ENCODE assay signal across 35 cellular contexts in genomic region chr4:28232376-28232775, GRCh38.
"Had no signal": no experiment of that assay in that cellular context is flagged by ENCODE, and none has a peak within 500 bp of the region (broad histone marks: within the 10 kb centered on the region; RNA-seq: fewer than 3 reads in every experiment).

No MANE protein-coding gene starts in this region.

- H3K4me1 Mint-ChIP-seq: activated CD4-positive, alpha-beta T cell treated with anti-CD3 and anti-CD28 coated beads for 36 hours; activated CD4-positive, alpha-beta T cell treated with anti-CD3 and anti-CD28 coated beads, Interleukin-2, amount 10 ng/mL, durations not matched to agents 24 days and 14 days; activated CD8-positive, alpha-beta memory T cell treated with anti-CD3 and anti-CD28 coated beads, Interleukin-2, amount 10 ng/mL, durations not matched to agents 7 days and 5 days; activated naive CD4-positive, alpha-beta T cell treated with anti-CD3 and anti-CD28 coated beads, Interleukin-2, amount 50 U/mL, for 24 hours; activated naive CD8-positive, alpha-beta T cell treated with anti-CD3 and anti-CD28 coated beads for 36 hours; activated naive CD8-positive, alpha-beta T cell treated with anti-CD3 and anti-CD28 coated beads, Interleukin-2, amount 50 U/mL, for 24 hours had no signal

- H3K4me1 ChIP-seq: adrenal gland, ascending aorta, colonic mucosa, esophagus muscularis mucosa, gastrocnemius medialis, heart left ventricle had no signal

- H3K27me3 ChIP-seq: adrenal gland, ascending aorta, brain microvascular endothelial cell, cardiac muscle cell, colonic mucosa, esophagus muscularis mucosa, foreskin keratinocyte, gastrocnemius medialis, heart left ventricle had no signal

- H3K4me3 ChIP-seq: adrenal gland, ascending aorta, cardiac muscle cell, colonic mucosa, esophagus muscularis mucosa, gastrocnemius medialis, heart left ventricle had no signal

- H3K9me3 Mint-ChIP-seq: activated CD4-positive, alpha-beta memory T cell treated with anti-CD3 and anti-CD28 coated beads for 36 hours; activated naive CD4-positive, alpha-beta T cell treated with anti-CD3 and anti-CD28 coated beads for 36 hours; activated naive CD4-positive, alpha-beta T cell treated with anti-CD3 and anti-CD28 coated beads, Interleukin-2, amount 50 U/mL, for 24 hours; activated T-helper 1 cell treated with anti-CD3 and anti-CD28 coated beads, Interleukin-12 subunit alpha, Interleukin-12 subunit beta, Interleukin-2, Interleukin-4 antibody, amounts not matched to agents 30 ng/mL and 10 ng/mL and 1 ng/mL, durations not matched to agents 14 hours and 24 hours and 36 hours had no signal

- FAIRE-seq: endometrium, endothelial cell of umbilical vein had no signal

- H3K9me3 ChIP-seq: adrenal gland, ascending aorta, colonic mucosa, esophagus muscularis mucosa, gastrocnemius medialis, heart left ventricle had no signal

- H3K27me3 Mint-ChIP-seq: activated CD4-positive, alpha-beta memory T cell treated with anti-CD3 and anti-CD28 coated beads for 36 hours; activated CD4-positive, alpha-beta T cell treated with anti-CD3 and anti-CD28 coated beads for 36 hours; activated CD4-positive, alpha-beta T cell treated with anti-CD3 and anti-CD28 coated beads, Interleukin-2, amount 10 ng/mL, durations not matched to agents 24 days and 14 days; activated CD8-positive, alpha-beta memory T cell treated with anti-CD3 and anti-CD28 coated beads, Interleukin-2, amount 10 ng/mL, durations not matched to agents 7 days and 5 days; activated naive CD4-positive, alpha-beta T cell treated with anti-CD3 and anti-CD28 coated beads, Interleukin-2, amount 50 U/mL, for 24 hours; activated naive CD8-positive, alpha-beta T cell treated with anti-CD3 and anti-CD28 coated beads for 36 hours; activated naive CD8-positive, alpha-beta T cell treated with anti-CD3 and anti-CD28 coated beads, Interleukin-2, amount 50 U/mL, for 24 hours had no signal

- H3K36me3 Mint-ChIP-seq: activated CD4-positive, alpha-beta memory T cell treated with anti-CD3 and anti-CD28 coated beads for 36 hours; activated CD8-positive, alpha-beta memory T cell treated with anti-CD3 and anti-CD28 coated beads, Interleukin-2, amount 10 ng/mL, durations not matched to agents 7 days and 5 days; activated naive CD4-positive, alpha-beta T cell treated with anti-CD3 and anti-CD28 coated beads, Interleukin-2, amount 50 U/mL, for 24 hours; activated naive CD8-positive, alpha-beta T cell treated with anti-CD3 and anti-CD28 coated beads for 36 hours had no signal

- DNase-seq: activated CD4-positive, alpha-beta memory T cell treated with anti-CD3 and anti-CD28 coated beads for 36 hours; activated CD4-positive, alpha-beta T cell treated with anti-CD3 and anti-CD28 coated beads for 36 hours; activated CD4-positive, alpha-beta T cell treated with anti-CD3 and anti-CD28 coated beads, Interleukin-2, amount 10 ng/mL, durations not matched to agents 24 days and 14 days; activated CD4-positive, CD25-positive, alpha-beta regulatory T cell; activated CD4-positive, CD25-positive, alpha-beta regulatory T cell treated with anti-CD3 and anti-CD28 coated beads, Interleukin-2, amount 50 U/mL, for 72 hours; activated CD8-positive, alpha-beta memory T cell treated with anti-CD3 and anti-CD28 coated beads, Interleukin-2, amount 10 ng/mL, durations not matched to agents 7 days and 5 days; activated CD8-positive, alpha-beta memory T cell treated with anti-CD3 and anti-CD28 coated beads, Interleukin-2, amount 50 U/mL, for 4 hours; activated CD8-positive, alpha-beta T cell treated with anti-CD3 and anti-CD28 coated beads, Interleukin-2, amount 10 ng/mL, durations not matched to agents 7 days and 5 days; activated effector memory CD4-positive, alpha-beta T cell treated with anti-CD3 and anti-CD28 coated beads, Interleukin-2, amount 50 U/mL, for 16 hours; activated naive CD4-positive, alpha-beta T cell treated with anti-CD3 and anti-CD28 coated beads for 36 hours; activated naive CD8-positive, alpha-beta T cell treated with anti-CD3 and anti-CD28 coated beads for 36 hours; activated naive CD8-positive, alpha-beta T cell treated with anti-CD3 and anti-CD28 coated beads, Interleukin-2, amount 50 U/mL, for 24 hours; activated T-cell treated with anti-CD3 and anti-CD28 coated beads, Interleukin-2, amount 50 U/mL, for 1 hour; activated T-cell treated with anti-CD3 and anti-CD28 coated beads, Interleukin-2, amount 50 U/mL, for 48 hours; adrenal gland; amygdala; brain microvascular endothelial cell; central memory CD4-positive, alpha-beta T cell; cerebellar nuclear complex; colonic mucosa; effector CD8-positive, alpha-beta T cell; erythroblast; gastrocnemius medialis; glutamatergic neuron; heart left ventricle; T-helper 2 cell had no signal

- H3K4me3 Mint-ChIP-seq: activated CD4-positive, alpha-beta memory T cell treated with anti-CD3 and anti-CD28 coated beads for 36 hours; activated CD4-positive, alpha-beta T cell treated with anti-CD3 and anti-CD28 coated beads for 36 hours; activated CD4-positive, alpha-beta T cell treated with anti-CD3 and anti-CD28 coated beads, Interleukin-2, amount 10 ng/mL, durations not matched to agents 24 days and 14 days; activated CD8-positive, alpha-beta memory T cell treated with anti-CD3 and anti-CD28 coated beads, Interleukin-2, amount 10 ng/mL, durations not matched to agents 7 days and 5 days; activated CD8-positive, alpha-beta T cell treated with anti-CD3 and anti-CD28 coated beads, Interleukin-2, amount 10 ng/mL, durations not matched to agents 7 days and 5 days; activated naive CD4-positive, alpha-beta T cell treated with anti-CD3 and anti-CD28 coated beads for 36 hours; activated naive CD4-positive, alpha-beta T cell treated with anti-CD3 and anti-CD28 coated beads, Interleukin-2, amount 50 U/mL, for 24 hours; activated naive CD8-positive, alpha-beta T cell treated with anti-CD3 and anti-CD28 coated beads for 36 hours; activated naive CD8-positive, alpha-beta T cell treated with anti-CD3 and anti-CD28 coated beads, Interleukin-2, amount 50 U/mL, for 24 hours; activated T-helper 1 cell treated with anti-CD3 and anti-CD28 coated beads, Interleukin-12 subunit alpha, Interleukin-12 subunit beta, Interleukin-2, Interleukin-4 antibody, amounts not matched to agents 30 ng/mL and 10 ng/mL and 1 ng/mL, durations not matched to agents 14 hours and 24 hours and 36 hours had no signal

- ATAC-seq: activated CD4-positive, alpha-beta T cell treated with anti-CD3 and anti-CD28 coated beads for 36 hours; activated CD8-positive, alpha-beta memory T cell treated with anti-CD3 and anti-CD28 coated beads, Interleukin-2, amount 10 ng/mL, durations not matched to agents 7 days and 5 days; activated CD8-positive, alpha-beta T cell treated with anti-CD3 and anti-CD28 coated beads, Interleukin-2, amount 10 ng/mL, durations not matched to agents 7 days and 5 days; activated naive CD8-positive, alpha-beta T cell treated with anti-CD3 and anti-CD28 coated beads, Interleukin-2, amount 50 U/mL, for 24 hours; foreskin keratinocyte; gastrocnemius medialis; heart left ventricle had no signal

- H3K27ac ChIP-seq: adrenal gland, ascending aorta, brain microvascular endothelial cell, cardiac muscle cell, colonic mucosa, esophagus muscularis mucosa, foreskin keratinocyte, gastrocnemius medialis, heart left ventricle had no signal

- H3K36me3 ChIP-seq: adrenal gland, ascending aorta, brain microvascular endothelial cell, cardiac muscle cell, colonic mucosa, esophagus muscularis mucosa, gastrocnemius medialis, heart left ventricle had no signal

- H3K27ac Mint-ChIP-seq: activated CD4-positive, alpha-beta memory T cell treated with anti-CD3 and anti-CD28 coated beads for 36 hours; activated CD4-positive, alpha-beta T cell treated with anti-CD3 and anti-CD28 coated beads for 36 hours; activated CD4-positive, alpha-beta T cell treated with anti-CD3 and anti-CD28 coated beads, Interleukin-2, amount 10 ng/mL, durations not matched to agents 24 days and 14 days; activated CD8-positive, alpha-beta memory T cell treated with anti-CD3 and anti-CD28 coated beads, Interleukin-2, amount 10 ng/mL, durations not matched to agents 7 days and 5 days; activated CD8-positive, alpha-beta T cell treated with anti-CD3 and anti-CD28 coated beads, Interleukin-2, amount 10 ng/mL, durations not matched to agents 7 days and 5 days; activated naive CD4-positive, alpha-beta T cell treated with anti-CD3 and anti-CD28 coated beads for 36 hours; activated naive CD4-positive, alpha-beta T cell treated with anti-CD3 and anti-CD28 coated beads, Interleukin-2, amount 50 U/mL, for 24 hours; activated naive CD8-positive, alpha-beta T cell treated with anti-CD3 and anti-CD28 coated beads for 36 hours; activated naive CD8-positive, alpha-beta T cell treated with anti-CD3 and anti-CD28 coated beads, Interleukin-2, amount 50 U/mL, for 24 hours; activated T-helper 1 cell treated with anti-CD3 and anti-CD28 coated beads, Interleukin-12 subunit alpha, Interleukin-12 subunit beta, Interleukin-2, Interleukin-4 antibody, amounts not matched to agents 30 ng/mL and 10 ng/mL and 1 ng/mL, durations not matched to agents 14 hours and 24 hours and 36 hours; activated T-helper 2 cell treated with anti-CD3 and anti-CD28 coated beads, Interferon-gamma antibody, Interleukin-2, Interleukin-4, amounts not matched to agents 10 μg/mL and 5 μg/mL and 100 μg/mL, durations not matched to agents 14 hours and 24 hours and 36 hours had no signal
